In the genomic region with DNA sequence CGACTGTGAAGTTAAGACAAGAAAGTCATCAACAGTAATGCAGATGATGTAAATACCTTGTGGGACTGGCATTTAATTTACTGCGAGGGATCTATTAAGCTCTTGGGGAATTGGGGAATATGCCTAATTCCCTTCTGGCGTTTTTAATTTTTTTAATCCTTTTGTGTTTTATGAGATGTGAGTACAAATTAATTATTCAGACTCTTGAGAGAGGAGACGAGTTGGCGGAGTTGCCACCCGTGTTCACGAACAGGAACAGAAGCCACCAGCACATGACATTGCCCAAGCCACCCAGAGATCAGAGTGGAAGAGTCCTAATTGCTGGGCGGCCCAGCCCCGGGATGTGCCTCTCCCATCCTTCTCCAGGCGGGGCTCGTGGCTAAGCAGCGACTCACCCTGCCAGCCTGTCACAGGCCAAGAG, we compare ENCODE assay signal across 8 cellular contexts. TPM values are rescaled to one million over a fixed set of nuclear protein-coding genes. Genes with fewer than 3 reads are reported as not detected.
DNase-seq lines count a peak whose midpoint lies in the region; ATAC-seq and TF ChIP-seq lines count a peak whose summit lies in the region.

No MANE protein-coding gene starts in this region.

- H3K36me3 Mint-ChIP-seq in brain (no peaks in the 10 kb centered on the region), mesothelial cell of epicardium (no peaks in the 10 kb centered on the region)

- peak overlapping the region; percentile 72 for H3K4me3 ChIP-seq in ACC112 (ENCODE audit: low read depth, low read length)

- H3K9me3 Mint-ChIP-seq in brain, result peaks cover 0 to 5% (median 0%) of the 10 kb centered on the region in 5 experiments
- H3K9me3 Mint-ChIP-seq in mesothelial cell of epicardium, result no peaks in the 10 kb centered on the region

- H3K36me3 ChIP-seq in ACC112 (ENCODE audit: insufficient read depth, low read length), result no peaks in the 10 kb centered on the region

- H3K27me3 ChIP-seq in ACC112 (ENCODE audit: insufficient read depth, low read length), result peaks cover 37% of the 10 kb centered on the region

- peak overlapping the region in 1 of 5 experiments; percentile 3 for H3K27ac Mint-ChIP-seq in brain
- H3K27ac Mint-ChIP-seq in mesothelial cell of epicardium, result no peak overlapping the region

- peak; percentile 20 for ATAC-seq in HG02970 (IDR thresholded peaks at IDR 0.05; ENCODE audit: low FRiP score, unreplicated experiment)

- DNase-seq in mesothelial cell of epicardium (ENCODE audit: low spot score in 2 of 2, unreplicated experiment in 2 of 2) (no peak), amygdala (lab: John Stamatoyannopoulos, UW) (no peak), SIG-M5 (lab: John Stamatoyannopoulos, UW) (no peak)
- DNase-seq in stimulated activated CD4-positive, alpha-beta T cell treated with anti-CD3 and anti-CD28 coated beads, Interleukin-4, amount 100 ng/mL, for 4 hours, result no peak
- DNase-seq in stimulated activated naive CD4-positive, alpha-beta T cell treated with Interleukin-2 at 50 U/mL for 16 hours (lab: John Stamatoyannopoulos, UW), result no peak

- no peaks in the 10 kb centered on the region for H3K79me2 ChIP-seq in ACC112 (ENCODE audit: control insufficient read depth, insufficient read depth, low read length, unreplicated experiment)

- H3K4me3 Mint-ChIP-seq in brain (peak overlapping the region; percentile 78 to 89 (median 82)), mesothelial cell of epicardium (peak overlapping the region; percentile 68)

- peaks cover 72% of the 10 kb centered on the region for H3K27me3 Mint-ChIP-seq in brain
- H3K27me3 Mint-ChIP-seq in mesothelial cell of epicardium (ENCODE audit: low read depth), result peaks cover 57% of the 10 kb centered on the region

- H3K27ac ChIP-seq in ACC112 (ENCODE audit: low read depth, low read length), result no peak overlapping the region

- H3K4me1 ChIP-seq in ACC112 (ENCODE audit: control insufficient read depth, insufficient read depth, low read length, unreplicated experiment), result peaks cover 5% of the 10 kb centered on the region

- TF ChIP-seq CTCF in brain (conservative IDR thresholded peaks at IDR 0.05), result no peak
- TF ChIP-seq CTCF in mesothelial cell of epicardium (IDR thresholded peaks at IDR 0.05; ENCODE audit: unreplicated experiment), result no peak

- peaks cover 11% of the 10 kb centered on the region for H3K4me1 Mint-ChIP-seq in brain
- H3K4me1 Mint-ChIP-seq in mesothelial cell of epicardium, result peaks cover 6% of the 10 kb centered on the region

- H2AFZ ChIP-seq in ACC112 (ENCODE audit: low read length, unreplicated experiment), result peak overlapping the region; percentile 61

RNA-seq across cellular contexts. Expression of a gene that starts 0.5 kb away (rescaled TPM):
- 0.31 TPM for polyA plus RNA-seq in brain (ENCODE audit: insufficient read depth, low read depth, low replicate concordance)
- 0.59 to 0.74 TPM (median 0.64 TPM) in 3 replicates for total RNA-seq in mesothelial cell of epicardium

RNA-seq across cellular contexts. Expression of a gene that starts 34.4 kb away (rescaled TPM):
- polyA plus RNA-seq in brain (ENCODE audit: insufficient read depth, low read depth, low replicate concordance), result 9.9 TPM
- 29.9 to 33.0 TPM (median 32.6 TPM) in 3 replicates for total RNA-seq in mesothelial cell of epicardium
